8 cellular contexts compared by ENCODE assay signal in genomic region chr14:74085047-74085637, GRCh38. TPM values are rescaled to one million over a fixed set of nuclear protein-coding genes. Genes with fewer than 3 reads are reported as not detected.
DNase-seq lines count a peak whose midpoint lies in the region; FAIRE-seq and TF ChIP-seq lines count a peak whose summit lies in the region.

No MANE protein-coding gene starts in this region.

- intact Hi-C loops in adrenal gland (cut with DNase I) = no loop called here

- H3K9me3 ChIP-seq in adrenal gland (replicated peaks in 1 of 3) (no peaks in the 10 kb centered on the region), iPS-18a (ENCODE audit: control insufficient read depth, low read depth, low read length) (no peaks in the 10 kb centered on the region), small intestine (ENCODE audit: control insufficient read depth, low read depth) (no peaks in the 10 kb centered on the region)

- H3K4me3 ChIP-seq in adrenal gland = peak overlapping the region; percentile 51 to 75 (median 75)
- H3K4me3 ChIP-seq in iPS-18a (ENCODE audit: low read length) = peak overlapping the region; percentile 84
- peak overlapping the region; percentile 62 to 84 for H3K4me3 ChIP-seq in small intestine (ENCODE audit: low read depth in 1 of 2, low read length in 2 of 2)

- 0 to 1% (median 0%) methylated on average over 16 to 26 of the region's 26 CpGs for WGBS in adrenal gland, 4 donors
- 0 to 1% (median 1%) methylated on average over 26 of the region's 26 CpGs for WGBS in small intestine, 3 donors

- FAIRE-seq in small intestine (lab: Jason Lieb, UNC) = no peak

- DNase-seq in COR-L47 (lab: John Stamatoyannopoulos, UW) (peak; percentile 12), GM20000 (ENCODE audit: low spot score) (peak; percentile 13), MV-4-11 (lab: John Stamatoyannopoulos, UW) (peak; percentile 3), adrenal gland (peak in 2 of 7 donors; percentile 17 to 23), small intestine (no peak), NAMALWA (ENCODE audit: low spot score) (no peak), T1000 (lab: John Stamatoyannopoulos, UW) (no peak)

- TF ChIP-seq CTCF in GM20000 (IDR thresholded peaks at IDR 0.05; ENCODE audit: extremely low read depth, missing control alignments) (no peak), adrenal gland (IDR thresholded peaks at IDR 0.05) (no peak)

- H3K27me3 ChIP-seq in adrenal gland = no peaks in the 10 kb centered on the region
- no peaks in the 10 kb centered on the region for H3K27me3 ChIP-seq in iPS-18a (ENCODE audit: control insufficient read depth, insufficient read depth, low read length)
- H3K27me3 ChIP-seq in small intestine (ENCODE audit: control insufficient read depth in 2 of 2, insufficient read depth in 2 of 2, low read length in 2 of 2) = no peaks in the 10 kb centered on the region

- H3K27ac ChIP-seq in adrenal gland (peak overlapping the region; percentile 52 to 83 (median 68)), iPS-18a (ENCODE audit: low read length) (peak overlapping the region; percentile 78), small intestine (ENCODE audit: low read depth in 1 of 2, low read length in 1 of 2) (peak overlapping the region; percentile 56 to 86)

- TF ChIP-seq POLR2A in adrenal gland (IDR thresholded peaks at IDR 0.05) = peak in 1 of 2 donors; percentile 56

- H3K9ac ChIP-seq in iPS-18a (ENCODE audit: low read length) = peak overlapping the region; percentile 93

- H3K36me3 ChIP-seq in adrenal gland (replicated peaks in 1 of 2) (no peaks in the 10 kb centered on the region), iPS-18a (ENCODE audit: control insufficient read depth, low read depth, low read length) (no peaks in the 10 kb centered on the region), small intestine (ENCODE audit: control insufficient read depth in 2 of 2, insufficient read depth in 2 of 2, low read length in 2 of 2) (no peaks in the 10 kb centered on the region)

- peaks cover 10 to 23% of the 10 kb centered on the region in 2 donors for H3K4me1 ChIP-seq in adrenal gland (replicated peaks in 1 of 2)
- peaks cover 5% of the 10 kb centered on the region for H3K4me1 ChIP-seq in iPS-18a (ENCODE audit: control insufficient read depth, low read depth, low read length)
- peaks cover 2 to 4% of the 10 kb centered on the region in 2 donors for H3K4me1 ChIP-seq in small intestine (ENCODE audit: control insufficient read depth in 2 of 2, insufficient read depth in 1 of 2, low read depth in 1 of 2, low read length in 1 of 2)

RNA-seq across cellular contexts. Expression of gene LIN52, which starts 0.4 kb away (rescaled TPM):
- 10 to 100 TPM in 2 of 8 donors, 1 to 10 TPM in 6; 5.1 to 11.7 (median 8.0) TPM for total RNA-seq in adrenal gland
- polyA plus RNA-seq in adrenal gland (10 to 100 TPM in 1 of 3 donors, 1 to 10 TPM in 2; 4.6 to 14.3 (median 6.5) TPM), small intestine (10 to 100 TPM in 2 of 3 donors, 1 to 10 TPM in 1; 6.1 to 22.1 (median 11.3) TPM)

RNA-seq across cellular contexts. Expression of gene ALDH6A1, which starts 0.9 kb away (rescaled TPM):
- 10 to 100 TPM; 27.4 to 68.9 (median 39.4) TPM for total RNA-seq in adrenal gland
- polyA plus RNA-seq in adrenal gland = 10 to 100 TPM in 1 of 3 donors, 1 to 10 TPM in 2; 5.9 to 27.8 (median 8.3) TPM
- polyA plus RNA-seq in small intestine = 10 to 100 TPM; 15.8 to 56.4 (median 20.8) TPM

Comparison
In these comparisons a context has a peak if more than half of its experiments do, and no peak if none do; other contexts are left out.
1. DNase-seq: peak in COR-L47 (single experiment), GM20000 (single experiment) and MV-4-11 (single experiment); none in small intestine (single experiment), NAMALWA (single experiment) and T1000 (single experiment).
2. Peak in every context shown above with its lines, with median percentiles within 50 percentile points of each other: H3K27ac ChIP-seq and H3K4me3 ChIP-seq.